Comparison of ENCODE assay signal across 25 cellular contexts in genomic region chr9:136292591-136293448, GRCh38. TPM values are rescaled to one million over a fixed set of nuclear protein-coding genes. Genes with fewer than 3 reads are reported as not detected.
A peak's percentile ranks its signal among the peaks of the same experiment; 100 is the strongest.
DNase-seq lines count a peak whose midpoint lies in the region; ATAC-seq and TF ChIP-seq lines count a peak whose summit lies in the region.
"Had no signal": no experiment of that assay in that cellular context is flagged by ENCODE, and none has a peak within 500 bp of the region (broad histone marks: within the 10 kb centered on the region; RNA-seq: fewer than 3 reads in every experiment).

No MANE protein-coding gene starts in this region.

- H3K9ac ChIP-seq in neuronal stem cell (ENCODE audit: low read depth, low read length, poor library complexity) = peak overlapping the region; percentile 44
- no peak overlapping the region for H3K9ac ChIP-seq in colonic mucosa (ENCODE audit: low read depth in 2 of 2, low read length in 2 of 2)

- H3K36me3 ChIP-seq in MG63 (no peaks in the 10 kb centered on the region), neuronal stem cell (replicated peaks in 1 of 2; ENCODE audit: control insufficient read depth in 2 of 2, insufficient read depth in 2 of 2, low read length in 2 of 2) (no peaks in the 10 kb centered on the region), aorta (ENCODE audit: control insufficient read depth in 1 of 2, insufficient read depth in 2 of 2, low read length in 1 of 2) (no peaks in the 10 kb centered on the region), colonic mucosa (no peaks in the 10 kb centered on the region)
- H3K36me3 ChIP-seq: breast epithelium, gastrocnemius medialis, prostate gland had no signal

- TF ChIP-seq CTCF in RWPE1 (conservative IDR thresholded peaks at IDR 0.05; ENCODE audit: low read depth) (no peak), colonic mucosa (IDR thresholded peaks at IDR 0.05) (no peak)

- H3K27ac ChIP-seq in RWPE1 (peak overlapping the region; percentile 37), neuronal stem cell (replicated peaks; ENCODE audit: low read length) (no peak overlapping the region), aorta (ENCODE audit: low read depth in 1 of 2, low read length in 2 of 2) (no peak overlapping the region), colonic mucosa (no peak overlapping the region)
- H3K27ac ChIP-seq: breast epithelium, gastrocnemius medialis, prostate gland had no signal

- H4K8ac ChIP-seq in neuronal stem cell (ENCODE audit: low read depth, low read length) = no peak overlapping the region

- H3K4ac ChIP-seq in neuronal stem cell (ENCODE audit: low read length) = no peak overlapping the region

- peak overlapping the region; percentile 81 for H2BK15ac ChIP-seq in neuronal stem cell (ENCODE audit: low read length)

- H3K4me1 ChIP-seq in neuronal stem cell (ENCODE audit: control insufficient read depth in 2 of 2, insufficient read depth in 1 of 2, low read depth in 1 of 2, low read length in 2 of 2) (peaks cover 2 to 13% of the 10 kb centered on the region in 2 donors), aorta (ENCODE audit: control insufficient read depth in 1 of 2, insufficient read depth in 2 of 2, low read length in 2 of 2) (no peaks in the 10 kb centered on the region), colonic mucosa (peaks cover 6% of the 10 kb centered on the region)
- H3K4me1 ChIP-seq: breast epithelium, gastrocnemius medialis, prostate gland had no signal

- H3K27me3 ChIP-seq in MG63 (no peaks in the 10 kb centered on the region), neuronal stem cell (ENCODE audit: control insufficient read depth in 3 of 3, insufficient read depth in 3 of 3, low read depth in 1 of 3, low read length in 3 of 3) (peaks cover 0 to 47% (median 2%) of the 10 kb centered on the region in 3 experiments), aorta (ENCODE audit: control insufficient read depth in 1 of 2, insufficient read depth in 2 of 2, low read length in 1 of 2) (no peaks in the 10 kb centered on the region), colonic mucosa (no peaks in the 10 kb centered on the region)

- H2BK5ac ChIP-seq in neuronal stem cell (ENCODE audit: low read length) = no peak overlapping the region

- CTCF ChIA-PET in RWPE1 (lab: Yijun Ruan, JAX) = interaction anchor here (0.9 kb wide), 1 partner anchor 16 kb away, joined by 3 read pairs; no protein-coding TSS in a partner anchor

- peak overlapping the region; percentile 75 for H4K91ac ChIP-seq in neuronal stem cell (ENCODE audit: low read depth, low read length, poor library complexity)

- no peaks in the 10 kb centered on the region for H3K9me3 ChIP-seq in MG63
- H3K9me3 ChIP-seq in neuronal stem cell (replicated peaks in 1 of 2; ENCODE audit: control insufficient read depth in 2 of 2, insufficient read depth in 1 of 2, low read depth in 1 of 2, low read length in 2 of 2) = peaks cover 0 to 16% of the 10 kb centered on the region in 2 donors
- H3K9me3 ChIP-seq in aorta (ENCODE audit: control insufficient read depth, low read length) = no peaks in the 10 kb centered on the region
- H3K9me3 ChIP-seq in colonic mucosa = no peaks in the 10 kb centered on the region
- H3K9me3 ChIP-seq: breast epithelium, gastrocnemius medialis, prostate gland had no signal

- peak overlapping the region; percentile 59 for H3K18ac ChIP-seq in neuronal stem cell (ENCODE audit: low read length)

- DNase-seq in NCI-H2029 (lab: John Stamatoyannopoulos, UW) (peak; percentile 22), NCI-H2029 treated with DMSO at 0.1 percent for 48 hours (lab: John Stamatoyannopoulos, UW) (no peak), MG63 (peak; percentile 17), RWPE1 (ENCODE audit: low spot score) (no peak), neuronal stem cell (ENCODE audit: low spot score) (no peak), aorta (no peak), colonic mucosa (no peak)
- DNase-seq: activated CD4-positive, alpha-beta T cell treated with anti-CD3 and anti-CD28 coated beads for 4 hours; activated CD8-positive, alpha-beta memory T cell treated with anti-CD3 and anti-CD28 coated beads, Interleukin-2, amount 10 ng/mL, durations not matched to agents 7 days and 5 days; activated naive CD8-positive, alpha-beta T cell treated with anti-CD3 and anti-CD28 coated beads, Interleukin-2, amount 50 U/mL, for 24 hours; C1 segment of cervical spinal cord; DMS153; gastrocnemius medialis; HFFc6; Kasumi-1; left colon; NCI-H1105 treated with DMSO at 0.1 percent for 48 hours; NCI-H446; OCI-M1 had no signal

- H3K4me3 ChIP-seq in MG63 (no peak overlapping the region), neuronal stem cell (ENCODE audit: low read length in 2 of 2) (peak overlapping the region in 1 of 2 donors; percentile 40), aorta (ENCODE audit: low read length in 2 of 2) (no peak overlapping the region), colonic mucosa (no peak overlapping the region)
- H3K4me3 ChIP-seq: breast epithelium, gastrocnemius medialis, prostate gland had no signal

- no peaks in the 10 kb centered on the region for H3K79me1 ChIP-seq in neuronal stem cell (ENCODE audit: low read depth, low read length)

- intact Hi-C loops in aorta (cut with DNase I) (no loop called here), colonic mucosa (cut with DNase I) (no loop called here)

- POLR2A ChIA-PET in RWPE1 (lab: Yijun Ruan, JAX; ENCODE audit: low non-redundant PET) = no interaction called here

- no peak overlapping the region for H2BK120ac ChIP-seq in neuronal stem cell (ENCODE audit: low read depth, low read length)

- peak overlapping the region; percentile 85 for H3K23ac ChIP-seq in neuronal stem cell (ENCODE audit: low read depth, low read length, poor library complexity)

- H2AK5ac ChIP-seq in neuronal stem cell (ENCODE audit: low read depth, low read length) = peak overlapping the region; percentile 92

- ATAC-seq in GM21825 (IDR thresholded peaks at IDR 0.05; ENCODE audit: unreplicated experiment) (no peak), aorta (ENCODE audit: low FRiP score) (no peak)
- ATAC-seq: activated CD8-positive, alpha-beta memory T cell treated with anti-CD3 and anti-CD28 coated beads, Interleukin-2, amount 10 ng/mL, durations not matched to agents 7 days and 5 days; activated naive CD8-positive, alpha-beta T cell treated with anti-CD3 and anti-CD28 coated beads, Interleukin-2, amount 50 U/mL, for 24 hours; gastrocnemius medialis; left colon had no signal

- peak overlapping the region; percentile 98 for H3K14ac ChIP-seq in neuronal stem cell (ENCODE audit: low read length)

- no peak overlapping the region for H3K4me2 ChIP-seq in neuronal stem cell (ENCODE audit: insufficient read depth, low read length, poor library complexity, severe bottlenecking)

- H2AFZ ChIP-seq in neuronal stem cell (ENCODE audit: low read length) = no peak overlapping the region

- peak overlapping the region; percentile 84 for H2BK12ac ChIP-seq in neuronal stem cell (ENCODE audit: low read length)

- no CpG with 5 or more reads among the region's 34 CpGs for WGBS in neuronal stem cell (ENCODE audit: extremely low coverage in 2 of 2, insufficient read length in 2 of 2, insufficient replicate concordance in 1 of 2), 2 donors
- 77 to 78% methylated on average over 34 of the region's 34 CpGs for WGBS in aorta, 2 donors

RNA-seq across cellular contexts. Expression of gene CCDC187, which starts 11.1 kb away (rescaled TPM):
- total RNA-seq in MG63 (2014; rRNA removed; shearing (Covaris generic); ENCODE audit: low replicate concordance) = 0.02 TPM in 1 of 2 replicates, not detected in the other
- 0.08 TPM for polyA plus RNA-seq in neuronal stem cell (2013, experiment 1 of 2)
- polyA plus RNA-seq in neuronal stem cell (2013, experiment 2 of 2) = 0.08 TPM
- total RNA-seq in aorta = not detected
- polyA plus RNA-seq in aorta = not detected
- total RNA-seq in colonic mucosa = under 1 TPM; 0.30 to 0.48 TPM
- total RNA-seq: activated CD8-positive, alpha-beta memory T cell treated with anti-CD3 and anti-CD28 coated beads, Interleukin-2, amount 10 ng/mL, durations not matched to agents 7 days and 5 days; activated T-helper 2 cell treated with anti-CD3 and anti-CD28 coated beads, Interferon-gamma antibody, Interleukin-2, Interleukin-4, amounts not matched to agents 10 μg/mL and 5 μg/mL and 100 μg/mL, durations not matched to agents 14 hours and 24 hours and 36 hours; breast epithelium; dermis microvascular lymphatic vessel endothelial cell; gastrocnemius medialis; HFFc6 had no signal
- polyA plus RNA-seq: neural cell had no signal

RNA-seq across cellular contexts. Expression of gene GPSM1, which starts 34.5 kb away (rescaled TPM):
- 31.4 and 46.3 TPM in 2 replicates for total RNA-seq in MG63 (2014; rRNA removed; shearing (Covaris generic); ENCODE audit: low replicate concordance)
- 37.4 TPM for polyA plus RNA-seq in neuronal stem cell (2013, experiment 1 of 2)
- polyA plus RNA-seq in neuronal stem cell (2013, experiment 2 of 2) = 37.2 TPM
- total RNA-seq in aorta (10 to 100 TPM; 22.7 to 28.9 TPM), colonic mucosa (1 to 10 TPM; 2.3 to 3.4 TPM)
- polyA plus RNA-seq in aorta = 10 to 100 TPM in 1 of 2 donors, 1 to 10 TPM in 1; 6.9 to 53.7 TPM

RNA-seq across cellular contexts. Expression of gene QSOX2, which starts 47.2 kb away (rescaled TPM):
- 22.7 and 28.2 TPM in 2 replicates for total RNA-seq in MG63 (2014; rRNA removed; shearing (Covaris generic); ENCODE audit: low replicate concordance)
- 11.3 TPM for polyA plus RNA-seq in neuronal stem cell (2013, experiment 1 of 2)
- 11.5 TPM for polyA plus RNA-seq in neuronal stem cell (2013, experiment 2 of 2)
- total RNA-seq in aorta (1 to 10 TPM; 6.8 to 7.9 TPM), colonic mucosa (10 to 100 TPM in 1 of 2 donors, 1 to 10 TPM in 1; 4.9 to 12.0 TPM)
- 1 to 10 TPM; 1.0 to 5.7 TPM for polyA plus RNA-seq in aorta

Comparison
In these comparisons a context has a peak if more than half of its experiments do, and no peak if none do; other contexts are left out.
1. DNase-seq: peak in NCI-H2029 (single experiment) and MG63 (single experiment); none in NCI-H2029 treated with DMSO at 0.1 percent for 48 hours (single experiment), RWPE1 (single experiment), neuronal stem cell (single experiment), aorta (0 of 2) and colonic mucosa (single experiment).